In genomic region chr11:80466570-80466969, GRCh38 we compare ENCODE assay signal across 38 cellular contexts.
"Had no signal": no experiment of that assay in that cellular context is flagged by ENCODE, and none has a peak within 500 bp of the region (broad histone marks: within the 10 kb centered on the region; RNA-seq: fewer than 3 reads in every experiment).

No MANE protein-coding gene starts in this region.

- H3K27ac ChIP-seq: ascending aorta, cardiac muscle cell, WERI-Rb-1 had no signal

- FAIRE-seq: bronchial epithelial cell had no signal

- H3K36me3 ChIP-seq: ascending aorta, cardiac muscle cell, WERI-Rb-1 had no signal

- H3K4me1 Mint-ChIP-seq: activated CD4-positive, alpha-beta memory T cell treated with anti-CD3 and anti-CD28 coated beads, Interleukin-2, amount 10 ng/mL, durations not matched to agents 7 days and 5 days; activated CD4-positive, alpha-beta T cell treated with anti-CD3 and anti-CD28 coated beads for 36 hours; activated CD4-positive, alpha-beta T cell treated with anti-CD3 and anti-CD28 coated beads, Interleukin-2, amount 10 ng/mL, durations not matched to agents 7 days and 5 days; activated CD8-positive, alpha-beta memory T cell treated with anti-CD3 and anti-CD28 coated beads, Interleukin-2, amount 10 ng/mL, durations not matched to agents 7 days and 5 days; activated naive CD4-positive, alpha-beta T cell treated with anti-CD3 and anti-CD28 coated beads, Interleukin-2, amount 10 ng/mL, durations not matched to agents 7 days and 5 days; activated naive CD4-positive, alpha-beta T cell treated with anti-CD3 and anti-CD28 coated beads, Interleukin-2, amount 50 U/mL, for 24 hours; activated naive CD8-positive, alpha-beta T cell treated with anti-CD3 and anti-CD28 coated beads, Interleukin-2, amount 10 ng/mL, durations not matched to agents 7 days and 5 days; activated naive CD8-positive, alpha-beta T cell treated with anti-CD3 and anti-CD28 coated beads, Interleukin-2, amount 50 U/mL, for 24 hours; brain; central memory CD8-positive, alpha-beta T cell; WTC11 had no signal

- H3K27me3 Mint-ChIP-seq: activated CD4-positive, alpha-beta memory T cell treated with anti-CD3 and anti-CD28 coated beads, Interleukin-2, amount 10 ng/mL, durations not matched to agents 7 days and 5 days; activated CD4-positive, alpha-beta T cell treated with anti-CD3 and anti-CD28 coated beads for 36 hours; activated CD4-positive, alpha-beta T cell treated with anti-CD3 and anti-CD28 coated beads, Interleukin-2, amount 10 ng/mL, durations not matched to agents 7 days and 5 days; activated CD8-positive, alpha-beta memory T cell treated with anti-CD3 and anti-CD28 coated beads, Interleukin-2, amount 10 ng/mL, durations not matched to agents 7 days and 5 days; activated naive CD4-positive, alpha-beta T cell treated with anti-CD3 and anti-CD28 coated beads, Interleukin-2, amount 10 ng/mL, durations not matched to agents 7 days and 5 days; activated naive CD4-positive, alpha-beta T cell treated with anti-CD3 and anti-CD28 coated beads, Interleukin-2, amount 50 U/mL, for 24 hours; activated naive CD8-positive, alpha-beta T cell; activated naive CD8-positive, alpha-beta T cell treated with anti-CD3 and anti-CD28 coated beads, Interleukin-2, amount 10 ng/mL, durations not matched to agents 7 days and 5 days; activated naive CD8-positive, alpha-beta T cell treated with anti-CD3 and anti-CD28 coated beads, Interleukin-2, amount 50 U/mL, for 24 hours; activated T-cell treated with anti-CD3 and anti-CD28 coated beads, Interleukin-2, amount 50 U/mL, for 24 hours; central memory CD8-positive, alpha-beta T cell had no signal

- H3K4me3 ChIP-seq: ascending aorta, cardiac muscle cell had no signal

- H3K36me3 Mint-ChIP-seq: activated CD8-positive, alpha-beta memory T cell treated with anti-CD3 and anti-CD28 coated beads, Interleukin-2, amount 10 ng/mL, durations not matched to agents 7 days and 5 days; activated naive CD4-positive, alpha-beta T cell treated with anti-CD3 and anti-CD28 coated beads, Interleukin-2, amount 10 ng/mL, durations not matched to agents 7 days and 5 days; activated naive CD4-positive, alpha-beta T cell treated with anti-CD3 and anti-CD28 coated beads, Interleukin-2, amount 50 U/mL, for 24 hours; activated naive CD8-positive, alpha-beta T cell; activated naive CD8-positive, alpha-beta T cell treated with anti-CD3 and anti-CD28 coated beads, Interleukin-2, amount 10 ng/mL, durations not matched to agents 7 days and 5 days; brain; WTC11 had no signal

- H3K4me1 ChIP-seq: ascending aorta had no signal

- H3K4me3 Mint-ChIP-seq: activated CD4-positive, alpha-beta memory T cell treated with anti-CD3 and anti-CD28 coated beads, Interleukin-2, amount 10 ng/mL, durations not matched to agents 7 days and 5 days; activated CD4-positive, alpha-beta T cell treated with anti-CD3 and anti-CD28 coated beads for 36 hours; activated CD4-positive, alpha-beta T cell treated with anti-CD3 and anti-CD28 coated beads, Interleukin-2, amount 10 ng/mL, durations not matched to agents 7 days and 5 days; activated CD8-positive, alpha-beta memory T cell treated with anti-CD3 and anti-CD28 coated beads, Interleukin-2, amount 10 ng/mL, durations not matched to agents 7 days and 5 days; activated CD8-positive, alpha-beta T cell treated with anti-CD3 and anti-CD28 coated beads, Interleukin-2, amount 10 ng/mL, durations not matched to agents 7 days and 5 days; activated naive CD4-positive, alpha-beta T cell treated with anti-CD3 and anti-CD28 coated beads, Interleukin-2, amount 10 ng/mL, durations not matched to agents 7 days and 5 days; activated naive CD4-positive, alpha-beta T cell treated with anti-CD3 and anti-CD28 coated beads, Interleukin-2, amount 50 U/mL, for 24 hours; activated naive CD8-positive, alpha-beta T cell; activated naive CD8-positive, alpha-beta T cell treated with anti-CD3 and anti-CD28 coated beads, Interleukin-2, amount 10 ng/mL, durations not matched to agents 7 days and 5 days; activated naive CD8-positive, alpha-beta T cell treated with anti-CD3 and anti-CD28 coated beads, Interleukin-2, amount 50 U/mL, for 24 hours; activated T-cell treated with anti-CD3 and anti-CD28 coated beads, Interleukin-2, amount 50 U/mL, for 24 hours; brain; central memory CD8-positive, alpha-beta T cell; T-helper 1 cell treated with Interleukin-12 subunit alpha and Interleukin-12 subunit beta and Interleukin-4 antibody, amounts not matched to agents 30 μg/mL and 1 μg/mL, for 36 hours; T-helper 2 cell treated with Interferon-gamma antibody and Interleukin-4, amounts not matched to agents 5 μg/mL and 100 μg/mL, for 36 hours; WTC11 had no signal

- H3K9me3 ChIP-seq: ascending aorta had no signal

- H3K27me3 ChIP-seq: ascending aorta, cardiac muscle cell had no signal

- ATAC-seq: activated CD4-positive, alpha-beta T cell treated with anti-CD3 and anti-CD28 coated beads for 36 hours; activated CD4-positive, CD25-positive, alpha-beta regulatory T cell treated with anti-CD3 and anti-CD28 coated beads, Interleukin-2, amount 50 U/mL, for 24 hours; activated CD8-positive, alpha-beta memory T cell treated with anti-CD3 and anti-CD28 coated beads, Interleukin-2, amount 10 ng/mL, durations not matched to agents 7 days and 5 days; activated CD8-positive, alpha-beta T cell treated with anti-CD3 and anti-CD28 coated beads, Interleukin-2, amount 10 ng/mL, durations not matched to agents 7 days and 5 days; activated naive CD8-positive, alpha-beta T cell treated with anti-CD3 and anti-CD28 coated beads, Interleukin-2, amount 50 U/mL, for 24 hours; WTC11 had no signal

- H3K27ac Mint-ChIP-seq: activated CD4-positive, alpha-beta memory T cell treated with anti-CD3 and anti-CD28 coated beads, Interleukin-2, amount 10 ng/mL, durations not matched to agents 7 days and 5 days; activated CD4-positive, alpha-beta T cell treated with anti-CD3 and anti-CD28 coated beads for 36 hours; activated CD4-positive, alpha-beta T cell treated with anti-CD3 and anti-CD28 coated beads, Interleukin-2, amount 10 ng/mL, durations not matched to agents 7 days and 5 days; activated CD8-positive, alpha-beta memory T cell treated with anti-CD3 and anti-CD28 coated beads, Interleukin-2, amount 10 ng/mL, durations not matched to agents 7 days and 5 days; activated CD8-positive, alpha-beta T cell treated with anti-CD3 and anti-CD28 coated beads, Interleukin-2, amount 10 ng/mL, durations not matched to agents 7 days and 5 days; activated naive CD4-positive, alpha-beta T cell treated with anti-CD3 and anti-CD28 coated beads, Interleukin-2, amount 10 ng/mL, durations not matched to agents 7 days and 5 days; activated naive CD8-positive, alpha-beta T cell; activated naive CD8-positive, alpha-beta T cell treated with anti-CD3 and anti-CD28 coated beads, Interleukin-2, amount 10 ng/mL, durations not matched to agents 7 days and 5 days; activated naive CD8-positive, alpha-beta T cell treated with anti-CD3 and anti-CD28 coated beads, Interleukin-2, amount 50 U/mL, for 24 hours; activated T-cell treated with anti-CD3 and anti-CD28 coated beads, Interleukin-2, amount 50 U/mL, for 24 hours; activated T-helper 2 cell treated with anti-CD3 and anti-CD28 coated beads, Interferon-gamma antibody, Interleukin-2, Interleukin-4, amounts not matched to agents 10 μg/mL and 5 μg/mL and 100 μg/mL, durations not matched to agents 14 hours and 24 hours and 36 hours; brain; T-helper 1 cell treated with Interleukin-12 subunit alpha and Interleukin-12 subunit beta and Interleukin-4 antibody, amounts not matched to agents 30 μg/mL and 1 μg/mL, for 36 hours; T-helper 2 cell treated with Interferon-gamma antibody and Interleukin-4, amounts not matched to agents 5 μg/mL and 100 μg/mL, for 36 hours; WTC11 had no signal

- DNase-seq: activated CD4-positive, alpha-beta memory T cell treated with anti-CD3 and anti-CD28 coated beads, Interleukin-2, amount 10 ng/mL, durations not matched to agents 7 days and 5 days; activated CD4-positive, alpha-beta T cell treated with anti-CD3 and anti-CD28 coated beads for 1 hour; activated CD4-positive, alpha-beta T cell treated with anti-CD3 and anti-CD28 coated beads for 36 hours; activated CD4-positive, alpha-beta T cell treated with anti-CD3 and anti-CD28 coated beads for 48 hours; activated CD4-positive, alpha-beta T cell treated with anti-CD3 and anti-CD28 coated beads, Interleukin-2, amount 10 ng/mL, durations not matched to agents 7 days and 5 days; activated CD4-positive, alpha-beta T cell treated with anti-CD3 and anti-CD28 coated beads, Interleukin-2, amount 50 U/mL, for 48 hours; activated CD4-positive, CD25-positive, alpha-beta regulatory T cell; activated CD8-positive, alpha-beta memory T cell treated with anti-CD3 and anti-CD28 coated beads for 24 hours; activated CD8-positive, alpha-beta memory T cell treated with anti-CD3 and anti-CD28 coated beads, Interleukin-2, amount 10 ng/mL, durations not matched to agents 7 days and 5 days; activated CD8-positive, alpha-beta memory T cell treated with anti-CD3 and anti-CD28 coated beads, Interleukin-2, amount 50 U/mL, for 48 hours; activated CD8-positive, alpha-beta T cell treated with anti-CD3 and anti-CD28 coated beads, Interleukin-2, amount 10 ng/mL, durations not matched to agents 7 days and 5 days; activated effector memory CD4-positive, alpha-beta T cell treated with Interleukin-2 at 50 U/mL for 16 hours; activated gamma-delta T cell; activated naive CD4-positive, alpha-beta T cell treated with anti-CD3 and anti-CD28 coated beads, Interleukin-2, amount 10 ng/mL, durations not matched to agents 7 days and 5 days; activated naive CD4-positive, alpha-beta T cell treated with Interleukin-2 at 50 U/mL for 16 hours; activated naive CD8-positive, alpha-beta T cell treated with anti-CD3 and anti-CD28 coated beads, Interleukin-2, amount 10 ng/mL, durations not matched to agents 7 days and 5 days; activated naive CD8-positive, alpha-beta T cell treated with anti-CD3 and anti-CD28 coated beads, Interleukin-2, amount 50 U/mL, for 24 hours; activated T-cell treated with anti-CD3 and anti-CD28 coated beads, Interleukin-2, amount 50 U/mL, for 24 hours; activated T-cell treated with anti-CD3 and anti-CD28 coated beads, Interleukin-2, amount 50 U/mL, for 48 hours; amygdala; anterior cingulate cortex; caudate nucleus; cerebellar nuclear complex; T-helper 2 cell; T-helper 9 cell; WERI-Rb-1 had no signal
